2 cellular contexts compared by ENCODE assay signal in genomic region chr20:55004044-55004443, GRCh38.
A peak's percentile ranks its signal among the peaks of the same experiment; 100 is the strongest.
TF ChIP-seq lines count a peak whose summit lies in the region.

No MANE protein-coding gene starts in this region.

TF ChIP-seq in SK-N-SH, 30 proteins besides CTCF, POLR2A, EP300 and RAD21 (continued from another document):
- TF ChIP-seq MXI1 (IDR thresholded peaks at IDR 0.05; ENCODE audit: low read depth, low read length) (no peak), SMC3 (IDR thresholded peaks at IDR 0.05; ENCODE audit: low read depth, low read length) (peak; percentile 40; the same call in 1 of the 2 replicates), ZBTB33 (IDR thresholded peaks at IDR 0.05; ENCODE audit: borderline replicate concordance, low read depth) (no peak), POLR2AphosphoS5 (IDR thresholded peaks at IDR 0.05; ENCODE audit: low read depth, low read length) (no peak), USF2 (IDR thresholded peaks at IDR 0.05; ENCODE audit: borderline replicate concordance, low read depth, low read length) (no peak), FOXJ3 (CRISPR knock-in tag; IDR thresholded peaks at IDR 0.05) (no peak), MAX (IDR thresholded peaks at IDR 0.05; ENCODE audit: low read depth) (no peak), FOSL2 (IDR thresholded peaks at IDR 0.05; ENCODE audit: borderline replicate concordance, low read depth) (no peak), EZH2phosphoT487 (IDR thresholded peaks at IDR 0.05; ENCODE audit: borderline replicate concordance, low read depth) (no peak), MEF2A (IDR thresholded peaks at IDR 0.05; ENCODE audit: borderline replicate concordance, low read depth) (no peak), RCOR1 (IDR thresholded peaks at IDR 0.05; ENCODE audit: low read length) (peak; percentile 31; the same call in 1 of the 2 replicates), GATA2 (CRISPR knock-in tag; IDR thresholded peaks at IDR 0.05) (peak; percentile 71), ELF1 (IDR thresholded peaks at IDR 0.05) (no peak), YY1 (IDR thresholded peaks at IDR 0.05; ENCODE audit: low read depth) (no peak), IRF3 (IDR thresholded peaks at IDR 0.05; ENCODE audit: low read depth, low read length) (no peak), TEAD4 (IDR thresholded peaks at IDR 0.05; ENCODE audit: borderline replicate concordance, insufficient read depth) (no peak), TCF12 (IDR thresholded peaks at IDR 0.05) (no peak)

TF ChIP-seq in SK-N-SH treated with all-trans-retinoic acid at 6 μM for 48 hours, 23 proteins besides CTCF, POLR2A, EP300 and RAD21 (continued from another document):
- TF ChIP-seq TSHZ2 (CRISPR knock-in tag; IDR thresholded peaks at IDR 0.05) (no peak), RARB (CRISPR knock-in tag; IDR thresholded peaks at IDR 0.05) (no peak)
